Comparison of ENCODE assay signal across 3 cellular contexts in the genomic region with DNA sequence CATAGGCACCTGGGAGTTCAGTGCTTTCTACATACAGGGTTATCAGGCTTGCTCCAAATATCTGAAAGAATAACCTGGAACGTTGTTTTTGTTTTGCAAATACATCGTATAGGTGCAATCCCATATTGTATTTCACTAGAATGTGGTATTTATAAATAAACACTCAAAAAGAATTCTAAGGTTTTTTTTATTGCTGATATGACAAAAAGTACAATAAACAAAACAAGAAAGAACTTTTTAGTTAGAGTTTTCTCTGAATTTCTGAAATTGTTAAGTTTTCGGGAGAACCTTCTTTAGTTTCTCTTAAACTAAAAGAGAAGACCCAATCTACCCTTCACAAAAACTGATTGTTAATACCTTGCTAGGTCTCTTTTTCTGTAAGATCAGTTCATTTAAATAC.
A peak's percentile ranks its signal among the peaks of the same experiment; 100 is the strongest.
TF ChIP-seq lines count a peak whose summit lies in the region.

No MANE protein-coding gene starts in this region.

TF ChIP-seq in A549, 52 proteins besides CTCF, POLR2A, EP300 and RAD21:
- no peak for TF ChIP-seq FOSB (CRISPR knock-in tag; IDR thresholded peaks at IDR 0.05)
- TF ChIP-seq MAFK (IDR thresholded peaks at IDR 0.05; ENCODE audit: partially characterized antibody), result peak; percentile 91
- TF ChIP-seq, protein P1, sequence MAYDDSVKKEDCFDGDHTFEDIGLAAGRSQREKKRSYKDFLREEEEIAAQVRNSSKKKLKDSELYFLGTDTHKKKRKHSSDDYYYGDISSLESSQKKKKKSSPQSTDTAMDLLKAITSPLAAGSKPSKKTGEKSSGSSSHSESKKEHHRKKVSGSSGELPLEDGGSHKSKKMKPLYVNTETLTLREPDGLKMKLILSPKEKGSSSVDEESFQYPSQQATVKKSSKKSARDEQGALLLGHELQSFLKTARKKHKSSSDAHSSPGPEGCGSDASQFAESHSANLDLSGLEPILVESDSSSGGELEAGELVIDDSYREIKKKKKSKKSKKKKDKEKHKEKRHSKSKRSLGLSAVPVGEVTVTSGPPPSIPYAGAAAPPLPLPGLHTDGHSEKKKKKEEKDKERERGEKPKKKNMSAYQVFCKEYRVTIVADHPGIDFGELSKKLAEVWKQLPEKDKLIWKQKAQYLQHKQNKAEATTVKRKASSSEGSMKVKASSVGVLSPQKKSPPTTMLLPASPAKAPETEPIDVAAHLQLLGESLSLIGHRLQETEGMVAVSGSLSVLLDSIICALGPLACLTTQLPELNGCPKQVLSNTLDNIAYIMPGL (CRISPR knock-in tag; IDR thresholded peaks at IDR 0.05; ENCODE audit: borderline replicate concordance), result no peak
- no peak for TF ChIP-seq CHD4 (IDR thresholded peaks at IDR 0.05; ENCODE audit: borderline replicate concordance)

TF ChIP-seq in IMR-90, 13 proteins besides CTCF, POLR2A, EP300 and RAD21:
- TF ChIP-seq MAFK (IDR thresholded peaks at IDR 0.05; ENCODE audit: low read depth, low read length), result peak; percentile 93
- TF ChIP-seq NFE2L2 (IDR thresholded peaks at IDR 0.05; ENCODE audit: low read depth, low read length), result no peak

TF ChIP-seq in H1, 55 proteins besides CTCF, POLR2A, EP300 and RAD21:
- TF ChIP-seq, protein P2, sequence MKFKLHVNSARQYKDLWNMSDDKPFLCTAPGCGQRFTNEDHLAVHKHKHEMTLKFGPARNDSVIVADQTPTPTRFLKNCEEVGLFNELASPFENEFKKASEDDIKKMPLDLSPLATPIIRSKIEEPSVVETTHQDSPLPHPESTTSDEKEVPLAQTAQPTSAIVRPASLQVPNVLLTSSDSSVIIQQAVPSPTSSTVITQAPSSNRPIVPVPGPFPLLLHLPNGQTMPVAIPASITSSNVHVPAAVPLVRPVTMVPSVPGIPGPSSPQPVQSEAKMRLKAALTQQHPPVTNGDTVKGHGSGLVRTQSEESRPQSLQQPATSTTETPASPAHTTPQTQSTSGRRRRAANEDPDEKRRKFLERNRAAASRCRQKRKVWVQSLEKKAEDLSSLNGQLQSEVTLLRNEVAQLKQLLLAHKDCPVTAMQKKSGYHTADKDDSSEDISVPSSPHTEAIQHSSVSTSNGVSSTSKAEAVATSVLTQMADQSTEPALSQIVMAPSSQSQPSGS (IDR thresholded peaks at IDR 0.05; ENCODE audit: low read length), result no peak
- TF ChIP-seq MAFK (IDR thresholded peaks at IDR 0.05; ENCODE audit: low read depth, low read length), result peak; percentile 76; the same call in 1 of the 2 replicates
